In genomic region chr15:79066391-79067090, GRCh38 we compare ENCODE assay signal across 25 cellular contexts. TPM values are rescaled to one million over a fixed set of nuclear protein-coding genes. Genes with fewer than 3 reads are reported as not detected.
"Had no signal": no experiment of that assay in that cellular context is flagged by ENCODE, and none has a peak within 500 bp of the region (broad histone marks: within the 10 kb centered on the region; RNA-seq: fewer than 3 reads in every experiment).

No MANE protein-coding gene starts in this region.

- ATAC-seq: activated CD8-positive, alpha-beta memory T cell treated with anti-CD3 and anti-CD28 coated beads, Interleukin-2, amount 10 ng/mL, durations not matched to agents 7 days and 5 days; activated CD8-positive, alpha-beta T cell treated with anti-CD3 and anti-CD28 coated beads, Interleukin-2, amount 10 ng/mL, durations not matched to agents 7 days and 5 days; gastroesophageal sphincter; naive thymus-derived CD8-positive, alpha-beta T cell; sciatic nerve had no signal

- H3K36me3 ChIP-seq: gastroesophageal sphincter, neural progenitor cell, tibial nerve had no signal

- DNase-seq: activated B cell treated with CpG ODN at 0.5 μM for 24 hours; activated CD4-positive, alpha-beta T cell treated with anti-CD3 and anti-CD28 coated beads, Interleukin-2, amount 50 U/mL, for 1 hour; activated CD8-positive, alpha-beta memory T cell treated with anti-CD3 and anti-CD28 coated beads, Interleukin-2, amount 10 ng/mL, durations not matched to agents 7 days and 5 days; activated CD8-positive, alpha-beta T cell treated with anti-CD3 and anti-CD28 coated beads, Interleukin-2, amount 10 ng/mL, durations not matched to agents 7 days and 5 days; activated naive CD4-positive, alpha-beta T cell treated with anti-CD3 and anti-CD28 coated beads for 36 hours; activated naive CD8-positive, alpha-beta T cell treated with anti-CD3 and anti-CD28 coated beads, Interleukin-2, amount 10 ng/mL, durations not matched to agents 7 days and 5 days; activated T-cell treated with anti-CD3 and anti-CD28 coated beads, Interleukin-2, amount 50 U/mL, for 48 hours; amniotic stem cell; effector memory CD4-positive, alpha-beta T cell; naive thymus-derived CD8-positive, alpha-beta T cell; small intestine; stimulated activated CD4-positive, alpha-beta T cell treated with anti-CD3 and anti-CD28 coated beads, Interleukin-1b, Interleukin-23, amount 100 ng/mL, for 48 hours; stimulated activated CD4-positive, alpha-beta T cell treated with anti-CD3 and anti-CD28 coated beads, Interleukin-4, amount 100 ng/mL, for 4 hours; stimulated activated CD8-positive, alpha-beta memory T cell treated with anti-CD3 and anti-CD28 coated beads, Interleukin-4, amount 100 ng/mL, for 48 hours; stimulated activated naive CD4-positive, alpha-beta T cell; T-helper 1 cell had no signal

- H3K9me3 Mint-ChIP-seq: activated B cell treated with CpG ODN at 0.5 μM for 24 hours; activated naive CD4-positive, alpha-beta T cell treated with anti-CD3 and anti-CD28 coated beads for 36 hours; activated naive CD8-positive, alpha-beta T cell treated with anti-CD3 and anti-CD28 coated beads, Interleukin-2, amount 10 ng/mL, durations not matched to agents 7 days and 5 days; activated T-helper 2 cell treated with anti-CD3 and anti-CD28 coated beads, Interferon-gamma antibody, Interleukin-2, Interleukin-4, amounts not matched to agents 10 μg/mL and 5 μg/mL and 100 μg/mL, durations not matched to agents 14 hours and 24 hours and 36 hours; central memory CD8-positive, alpha-beta T cell; mesothelial cell of epicardium; naive thymus-derived CD8-positive, alpha-beta T cell; neural progenitor cell; T-helper 2 cell treated with Interferon-gamma antibody and Interleukin-4, amounts not matched to agents 5 μg/mL and 100 μg/mL, for 36 hours had no signal

- H3K4me3 Mint-ChIP-seq: activated B cell treated with CpG ODN at 0.5 μM for 24 hours; activated CD8-positive, alpha-beta memory T cell treated with anti-CD3 and anti-CD28 coated beads, Interleukin-2, amount 10 ng/mL, durations not matched to agents 7 days and 5 days; activated CD8-positive, alpha-beta T cell treated with anti-CD3 and anti-CD28 coated beads, Interleukin-2, amount 10 ng/mL, durations not matched to agents 7 days and 5 days; activated naive CD4-positive, alpha-beta T cell treated with anti-CD3 and anti-CD28 coated beads for 36 hours; activated naive CD8-positive, alpha-beta T cell treated with anti-CD3 and anti-CD28 coated beads, Interleukin-2, amount 10 ng/mL, durations not matched to agents 7 days and 5 days; central memory CD8-positive, alpha-beta T cell; mesothelial cell of epicardium; naive thymus-derived CD8-positive, alpha-beta T cell; neural progenitor cell; T-helper 2 cell treated with Interferon-gamma antibody and Interleukin-4, amounts not matched to agents 5 μg/mL and 100 μg/mL, for 36 hours had no signal

- H3K4me1 ChIP-seq: gastroesophageal sphincter, neural progenitor cell had no signal

- H3K27me3 Mint-ChIP-seq: activated CD8-positive, alpha-beta memory T cell treated with anti-CD3 and anti-CD28 coated beads, Interleukin-2, amount 10 ng/mL, durations not matched to agents 7 days and 5 days had no signal

- H3K4me3 ChIP-seq: gastroesophageal sphincter, hepatocyte, neural progenitor cell, tibial nerve had no signal

- H3K9me3 ChIP-seq: gastroesophageal sphincter, tibial nerve had no signal

- H3K27me3 ChIP-seq: gastroesophageal sphincter, hepatocyte, tibial nerve had no signal

- H3K27ac Mint-ChIP-seq: activated B cell treated with CpG ODN at 0.5 μM for 24 hours; activated CD8-positive, alpha-beta memory T cell treated with anti-CD3 and anti-CD28 coated beads, Interleukin-2, amount 10 ng/mL, durations not matched to agents 7 days and 5 days; activated CD8-positive, alpha-beta T cell treated with anti-CD3 and anti-CD28 coated beads, Interleukin-2, amount 10 ng/mL, durations not matched to agents 7 days and 5 days; activated naive CD4-positive, alpha-beta T cell treated with anti-CD3 and anti-CD28 coated beads for 36 hours; activated naive CD8-positive, alpha-beta T cell treated with anti-CD3 and anti-CD28 coated beads, Interleukin-2, amount 10 ng/mL, durations not matched to agents 7 days and 5 days; activated T-helper 2 cell treated with anti-CD3 and anti-CD28 coated beads, Interferon-gamma antibody, Interleukin-2, Interleukin-4, amounts not matched to agents 10 μg/mL and 5 μg/mL and 100 μg/mL, durations not matched to agents 14 hours and 24 hours and 36 hours; mesothelial cell of epicardium; naive thymus-derived CD8-positive, alpha-beta T cell; T-helper 2 cell treated with Interferon-gamma antibody and Interleukin-4, amounts not matched to agents 5 μg/mL and 100 μg/mL, for 36 hours had no signal

- H3K9ac ChIP-seq: neural progenitor cell had no signal

- H3K4me1 Mint-ChIP-seq: activated B cell treated with CpG ODN at 0.5 μM for 24 hours; activated CD8-positive, alpha-beta memory T cell treated with anti-CD3 and anti-CD28 coated beads, Interleukin-2, amount 10 ng/mL, durations not matched to agents 7 days and 5 days; activated naive CD8-positive, alpha-beta T cell treated with anti-CD3 and anti-CD28 coated beads, Interleukin-2, amount 10 ng/mL, durations not matched to agents 7 days and 5 days; central memory CD8-positive, alpha-beta T cell; mesothelial cell of epicardium; naive thymus-derived CD8-positive, alpha-beta T cell had no signal

- H3K36me3 Mint-ChIP-seq: activated CD8-positive, alpha-beta memory T cell treated with anti-CD3 and anti-CD28 coated beads, Interleukin-2, amount 10 ng/mL, durations not matched to agents 7 days and 5 days; activated naive CD8-positive, alpha-beta T cell treated with anti-CD3 and anti-CD28 coated beads, Interleukin-2, amount 10 ng/mL, durations not matched to agents 7 days and 5 days; mesothelial cell of epicardium; naive thymus-derived CD8-positive, alpha-beta T cell; neural progenitor cell had no signal

- H3K27ac ChIP-seq: gastroesophageal sphincter, hepatocyte, neural progenitor cell had no signal

RNA-seq across cellular contexts. Expression of gene RASGRF1, which starts 24.0 kb away (rescaled TPM):
- total RNA-seq: activated CD8-positive, alpha-beta T cell treated with anti-CD3 and anti-CD28 coated beads, Interleukin-2, amount 10 ng/mL, durations not matched to agents 7 days and 5 days; activated naive CD4-positive, alpha-beta T cell treated with anti-CD3 and anti-CD28 coated beads for 36 hours; activated naive CD8-positive, alpha-beta T cell treated with anti-CD3 and anti-CD28 coated beads, Interleukin-2, amount 10 ng/mL, durations not matched to agents 7 days and 5 days; activated T-helper 2 cell treated with anti-CD3 and anti-CD28 coated beads, Interferon-gamma antibody, Interleukin-2, Interleukin-4, amounts not matched to agents 10 μg/mL and 5 μg/mL and 100 μg/mL, durations not matched to agents 14 hours and 24 hours and 36 hours had no signal
- polyA plus RNA-seq: naive thymus-derived CD8-positive, alpha-beta T cell had no signal
